Comparison of ENCODE assay signal across 25 cellular contexts in genomic region chr20:36881331-36881730, GRCh38. TPM values are rescaled to one million over a fixed set of nuclear protein-coding genes. Genes with fewer than 3 reads are reported as not detected.
"Had no signal": no experiment of that assay in that cellular context is flagged by ENCODE, and none has a peak within 500 bp of the region (broad histone marks: within the 10 kb centered on the region; RNA-seq: fewer than 3 reads in every experiment).

No MANE protein-coding gene starts in this region.

- H3K4me3 ChIP-seq: adrenal gland, ascending aorta, esophagus squamous epithelium, gastrocnemius medialis, pancreas, testis, upper lobe of right lung had no signal

- H3K9me3 Mint-ChIP-seq: activated B cell treated with CpG ODN at 0.5 μM for 24 hours; activated CD4-positive, alpha-beta memory T cell treated with anti-CD3 and anti-CD28 coated beads for 36 hours; endodermal cell; nephron had no signal

- H3K27me3 ChIP-seq: adrenal gland, ascending aorta, brain microvascular endothelial cell, esophagus squamous epithelium, gastrocnemius medialis, neutrophil, pancreas, testis, upper lobe of right lung had no signal

- H3K36me3 ChIP-seq: adrenal gland, ascending aorta, brain microvascular endothelial cell, esophagus squamous epithelium, gastrocnemius medialis, neutrophil, pancreas, upper lobe of right lung had no signal

- H3K36me3 Mint-ChIP-seq: activated CD4-positive, alpha-beta memory T cell treated with anti-CD3 and anti-CD28 coated beads for 36 hours; activated naive CD8-positive, alpha-beta T cell; memory B cell; stimulated activated memory B cell treated with anti-CD40 and anti-IgM and Interleukin-4, amounts not matched to agents 10 μg/mL and 1 μg/mL and 100 μg/mL, for 72 hours had no signal

- H3K9me3 ChIP-seq: adrenal gland, ascending aorta, esophagus squamous epithelium, gastrocnemius medialis, neutrophil, pancreas, testis, upper lobe of right lung had no signal

- ATAC-seq: gastrocnemius medialis, right cardiac atrium, upper lobe of right lung had no signal

- H3K27me3 Mint-ChIP-seq: activated B cell treated with CpG ODN at 0.5 μM for 24 hours; activated CD4-positive, alpha-beta memory T cell treated with anti-CD3 and anti-CD28 coated beads for 36 hours; activated CD4-positive, alpha-beta T cell treated with anti-CD3 and anti-CD28 coated beads for 36 hours; activated naive CD8-positive, alpha-beta T cell; memory B cell; stimulated activated memory B cell treated with anti-CD40 and anti-IgM and Interleukin-4, amounts not matched to agents 10 μg/mL and 1 μg/mL and 100 μg/mL, for 72 hours had no signal

- DNase-seq: activated B cell treated with CpG ODN at 0.5 μM for 24 hours, activated gamma-delta T cell treated with Interleukin-2 at 50 U/mL for 16 hours, adrenal gland, brain microvascular endothelial cell, caudate nucleus, endodermal cell, esophagus squamous epithelium, gastrocnemius medialis, hypothalamus, right cardiac atrium, T1000, testis had no signal

- H3K27ac ChIP-seq: adrenal gland, ascending aorta, brain microvascular endothelial cell, esophagus squamous epithelium, gastrocnemius medialis, neutrophil, testis, upper lobe of right lung had no signal

- H3K4me3 Mint-ChIP-seq: activated B cell treated with CpG ODN at 0.5 μM for 24 hours; activated CD4-positive, alpha-beta memory T cell treated with anti-CD3 and anti-CD28 coated beads for 36 hours; activated CD4-positive, alpha-beta T cell treated with anti-CD3 and anti-CD28 coated beads for 36 hours; activated naive CD8-positive, alpha-beta T cell; endodermal cell; memory B cell; nephron; stimulated activated memory B cell treated with anti-CD40 and anti-IgM and Interleukin-4, amounts not matched to agents 10 μg/mL and 1 μg/mL and 100 μg/mL, for 72 hours had no signal

- H3K4me1 Mint-ChIP-seq: activated B cell treated with CpG ODN at 0.5 μM for 24 hours, nephron had no signal

- H3K4me1 ChIP-seq: adrenal gland, ascending aorta, gastrocnemius medialis, pancreas, testis, upper lobe of right lung had no signal

- H3K27ac Mint-ChIP-seq: activated B cell treated with CpG ODN at 0.5 μM for 24 hours; activated CD4-positive, alpha-beta memory T cell treated with anti-CD3 and anti-CD28 coated beads for 36 hours; activated CD4-positive, alpha-beta T cell treated with anti-CD3 and anti-CD28 coated beads for 36 hours; activated naive CD8-positive, alpha-beta T cell; endodermal cell; memory B cell; nephron; stimulated activated memory B cell treated with anti-CD40 and anti-IgM and Interleukin-4, amounts not matched to agents 10 μg/mL and 1 μg/mL and 100 μg/mL, for 72 hours had no signal

RNA-seq across cellular contexts. Expression of gene TLDC2, which starts 5.4 kb away (rescaled TPM):
- total RNA-seq: activated B cell treated with CpG ODN at 0.5 μM for 24 hours; activated CD4-positive, alpha-beta memory T cell treated with anti-CD3 and anti-CD28 coated beads for 36 hours; activated CD4-positive, alpha-beta T cell treated with anti-CD3 and anti-CD28 coated beads for 36 hours; ascending aorta; gastrocnemius medialis; myocyte; pulmonary artery endothelial cell; right cardiac atrium; T-helper 1 cell treated with Interleukin-12 subunit alpha and Interleukin-12 subunit beta and Interleukin-4 antibody, amounts not matched to agents 30 ng/mL and 1 ng/mL, for 36 hours had no signal
